Comparison of ENCODE assay signal across 39 cellular contexts in the genomic region with DNA sequence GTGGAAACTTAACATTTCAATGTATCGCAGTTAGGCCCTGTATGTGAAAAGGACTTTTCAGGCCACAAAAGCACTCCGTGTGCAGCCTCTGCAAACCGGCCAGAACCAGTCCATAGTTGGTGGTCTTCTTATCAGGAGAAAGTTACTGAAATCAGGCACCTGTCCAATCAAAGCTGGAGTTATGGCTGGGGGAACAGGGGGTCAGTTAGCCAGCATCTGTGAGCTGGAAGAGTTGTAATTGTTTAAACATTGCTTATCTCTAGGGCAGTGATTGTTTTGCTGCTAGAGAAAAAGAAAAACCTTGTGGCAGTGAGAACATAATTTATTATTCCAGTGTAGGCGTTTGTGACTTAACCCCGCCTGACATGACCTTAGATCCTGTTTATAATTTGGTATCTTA.
"Had no signal": no experiment of that assay in that cellular context is flagged by ENCODE, and none has a peak within 500 bp of the region (broad histone marks: within the 10 kb centered on the region; RNA-seq: fewer than 3 reads in every experiment).

No MANE protein-coding gene starts in this region.

- H3K27ac Mint-ChIP-seq: activated naive CD4-positive, alpha-beta T cell treated with anti-CD3 and anti-CD28 coated beads for 36 hours; activated naive CD4-positive, alpha-beta T cell treated with anti-CD3 and anti-CD28 coated beads, Interleukin-2, amount 10 ng/mL, durations not matched to agents 7 days and 5 days; activated naive CD4-positive, alpha-beta T cell treated with anti-CD3 and anti-CD28 coated beads, Interleukin-2, amount 50 U/mL, for 24 hours; activated naive CD4-positive, alpha-beta T cell treated with anti-CD3 and anti-CD28 coated beads, Interleukin-2, amount 50 U/mL, for 72 hours; activated naive CD8-positive, alpha-beta T cell; activated naive CD8-positive, alpha-beta T cell treated with anti-CD3 and anti-CD28 coated beads for 36 hours; activated naive CD8-positive, alpha-beta T cell treated with anti-CD3 and anti-CD28 coated beads, Interleukin-2, amount 10 ng/mL, durations not matched to agents 7 days and 5 days; activated naive CD8-positive, alpha-beta T cell treated with anti-CD3 and anti-CD28 coated beads, Interleukin-2, amount 50 U/mL, for 24 hours; activated T-cell treated with anti-CD3 and anti-CD28 coated beads, Interleukin-2, amount 50 U/mL, for 24 hours; activated T-cell treated with anti-CD3 and anti-CD28 coated beads, Interleukin-2, amount 50 U/mL, for 72 hours; activated T-helper 1 cell treated with anti-CD3 and anti-CD28 coated beads, Interleukin-12 subunit alpha, Interleukin-12 subunit beta, Interleukin-2, Interleukin-4 antibody, amounts not matched to agents 30 ng/mL and 10 ng/mL and 1 ng/mL, durations not matched to agents 14 hours and 24 hours and 36 hours; activated T-helper 17 cell treated with anti-CD3 and anti-CD28 coated beads, Interleukin-2, amount 50 U/mL, for 72 hours; activated T-helper 2 cell treated with anti-CD3 and anti-CD28 coated beads, Interferon-gamma antibody, Interleukin-2, Interleukin-4, amounts not matched to agents 10 μg/mL and 5 μg/mL and 100 μg/mL, durations not matched to agents 14 hours and 24 hours and 36 hours; brain had no signal

- H3K36me3 Mint-ChIP-seq: activated naive CD4-positive, alpha-beta T cell treated with anti-CD3 and anti-CD28 coated beads, Interleukin-2, amount 10 ng/mL, durations not matched to agents 7 days and 5 days; activated naive CD4-positive, alpha-beta T cell treated with anti-CD3 and anti-CD28 coated beads, Interleukin-2, amount 50 U/mL, for 24 hours; activated naive CD8-positive, alpha-beta T cell; activated naive CD8-positive, alpha-beta T cell treated with anti-CD3 and anti-CD28 coated beads for 36 hours; activated naive CD8-positive, alpha-beta T cell treated with anti-CD3 and anti-CD28 coated beads, Interleukin-2, amount 10 ng/mL, durations not matched to agents 7 days and 5 days; brain had no signal

- ATAC-seq: activated naive CD4-positive, alpha-beta T cell treated with anti-CD3 and anti-CD28 coated beads, Interleukin-2, amount 50 U/mL, for 72 hours; activated naive CD8-positive, alpha-beta T cell treated with anti-CD3 and anti-CD28 coated beads, Interleukin-2, amount 50 U/mL, for 24 hours; activated T-cell treated with anti-CD3 and anti-CD28 coated beads, Interleukin-2, amount 50 U/mL, for 4 hours; activated T-cell treated with anti-CD3 and anti-CD28 coated beads, Interleukin-2, amount 50 U/mL, for 72 hours; activated T-helper 17 cell treated with anti-CD3 and anti-CD28 coated beads, Interleukin-2, amount 50 U/mL, for 72 hours; body of pancreas had no signal

- H3K4me1 Mint-ChIP-seq: activated naive CD4-positive, alpha-beta T cell treated with anti-CD3 and anti-CD28 coated beads, Interleukin-2, amount 10 ng/mL, durations not matched to agents 7 days and 5 days; activated naive CD4-positive, alpha-beta T cell treated with anti-CD3 and anti-CD28 coated beads, Interleukin-2, amount 50 U/mL, for 24 hours; activated naive CD8-positive, alpha-beta T cell treated with anti-CD3 and anti-CD28 coated beads for 36 hours; activated naive CD8-positive, alpha-beta T cell treated with anti-CD3 and anti-CD28 coated beads, Interleukin-2, amount 10 ng/mL, durations not matched to agents 7 days and 5 days; activated naive CD8-positive, alpha-beta T cell treated with anti-CD3 and anti-CD28 coated beads, Interleukin-2, amount 50 U/mL, for 24 hours; activated T-helper 17 cell treated with anti-CD3 and anti-CD28 coated beads, Interleukin-2, amount 50 U/mL, for 72 hours; central memory CD8-positive, alpha-beta T cell had no signal

- H3K36me3 ChIP-seq: adrenal gland, ascending aorta, brain microvascular endothelial cell, breast epithelium, cardiac muscle cell had no signal

- FAIRE-seq: bronchial epithelial cell, colon had no signal

- H3K4me3 Mint-ChIP-seq: activated naive CD4-positive, alpha-beta T cell treated with anti-CD3 and anti-CD28 coated beads for 36 hours; activated naive CD4-positive, alpha-beta T cell treated with anti-CD3 and anti-CD28 coated beads, Interleukin-2, amount 10 ng/mL, durations not matched to agents 7 days and 5 days; activated naive CD4-positive, alpha-beta T cell treated with anti-CD3 and anti-CD28 coated beads, Interleukin-2, amount 50 U/mL, for 24 hours; activated naive CD8-positive, alpha-beta T cell; activated naive CD8-positive, alpha-beta T cell treated with anti-CD3 and anti-CD28 coated beads for 36 hours; activated naive CD8-positive, alpha-beta T cell treated with anti-CD3 and anti-CD28 coated beads, Interleukin-2, amount 10 ng/mL, durations not matched to agents 7 days and 5 days; activated naive CD8-positive, alpha-beta T cell treated with anti-CD3 and anti-CD28 coated beads, Interleukin-2, amount 50 U/mL, for 24 hours; activated T-cell treated with anti-CD3 and anti-CD28 coated beads, Interleukin-2, amount 50 U/mL, for 24 hours; activated T-cell treated with anti-CD3 and anti-CD28 coated beads, Interleukin-2, amount 50 U/mL, for 4 hours; activated T-cell treated with anti-CD3 and anti-CD28 coated beads, Interleukin-2, amount 50 U/mL, for 72 hours; activated T-helper 1 cell treated with anti-CD3 and anti-CD28 coated beads, Interleukin-12 subunit alpha, Interleukin-12 subunit beta, Interleukin-2, Interleukin-4 antibody, amounts not matched to agents 30 ng/mL and 10 ng/mL and 1 ng/mL, durations not matched to agents 14 hours and 24 hours and 36 hours; activated T-helper 17 cell treated with anti-CD3 and anti-CD28 coated beads, Interleukin-2, amount 50 U/mL, for 72 hours; brain; central memory CD8-positive, alpha-beta T cell had no signal

- H3K27ac ChIP-seq: adrenal gland, ascending aorta, body of pancreas, brain microvascular endothelial cell, breast epithelium, cardiac muscle cell had no signal

- H3K4me1 ChIP-seq: adrenal gland, ascending aorta, body of pancreas, breast epithelium had no signal

- H3K9me3 ChIP-seq: adrenal gland, ascending aorta, body of pancreas, breast epithelium had no signal

- DNase-seq: activated effector memory CD4-positive, alpha-beta T cell treated with anti-CD3 and anti-CD28 coated beads, Interleukin-2, amount 50 U/mL, for 16 hours; activated effector memory CD4-positive, alpha-beta T cell treated with Interleukin-2 at 50 U/mL for 16 hours; activated gamma-delta T cell; activated gamma-delta T cell treated with Interleukin-2 at 50 U/mL for 16 hours; activated naive CD4-positive, alpha-beta T cell; activated naive CD4-positive, alpha-beta T cell treated with anti-CD3 and anti-CD28 coated beads for 36 hours; activated naive CD4-positive, alpha-beta T cell treated with anti-CD3 and anti-CD28 coated beads, Interleukin-2, amount 10 ng/mL, durations not matched to agents 7 days and 5 days; activated naive CD4-positive, alpha-beta T cell treated with anti-CD3 and anti-CD28 coated beads, Interleukin-2, amount 50 U/mL, for 16 hours; activated naive CD4-positive, alpha-beta T cell treated with Interleukin-2 at 50 U/mL for 16 hours; activated naive CD8-positive, alpha-beta T cell treated with anti-CD3 and anti-CD28 coated beads for 36 hours; activated naive CD8-positive, alpha-beta T cell treated with anti-CD3 and anti-CD28 coated beads, Interleukin-2, amount 10 ng/mL, durations not matched to agents 7 days and 5 days; activated naive CD8-positive, alpha-beta T cell treated with anti-CD3 and anti-CD28 coated beads, Interleukin-2, amount 50 U/mL, for 24 hours; activated T-cell treated with anti-CD3 and anti-CD28 coated beads, Interleukin-2, amount 50 U/mL, for 1 hour; activated T-cell treated with anti-CD3 and anti-CD28 coated beads, Interleukin-2, amount 50 U/mL, for 24 hours; activated T-cell treated with anti-CD3 and anti-CD28 coated beads, Interleukin-2, amount 50 U/mL, for 4 hours; activated T-cell treated with anti-CD3 and anti-CD28 coated beads, Interleukin-2, amount 50 U/mL, for 48 hours; activated T-cell treated with anti-CD3 and anti-CD28 coated beads, Interleukin-2, amount 50 U/mL, for 72 hours; adrenal gland; amniotic stem cell; amygdala; anterior cingulate cortex; body of pancreas; brain microvascular endothelial cell; caudate nucleus; central memory CD4-positive, alpha-beta T cell; cerebellar nuclear complex had no signal

- H3K9me3 Mint-ChIP-seq: activated naive CD4-positive, alpha-beta T cell treated with anti-CD3 and anti-CD28 coated beads, Interleukin-2, amount 50 U/mL, for 24 hours; central memory CD8-positive, alpha-beta T cell had no signal

- H3K27me3 ChIP-seq: adrenal gland, ascending aorta, body of pancreas, brain microvascular endothelial cell, breast epithelium had no signal

- H3K27me3 Mint-ChIP-seq: activated naive CD4-positive, alpha-beta T cell treated with anti-CD3 and anti-CD28 coated beads, Interleukin-2, amount 10 ng/mL, durations not matched to agents 7 days and 5 days; activated naive CD4-positive, alpha-beta T cell treated with anti-CD3 and anti-CD28 coated beads, Interleukin-2, amount 50 U/mL, for 24 hours; activated naive CD8-positive, alpha-beta T cell treated with anti-CD3 and anti-CD28 coated beads, Interleukin-2, amount 10 ng/mL, durations not matched to agents 7 days and 5 days; activated T-helper 17 cell treated with anti-CD3 and anti-CD28 coated beads, Interleukin-2, amount 50 U/mL, for 72 hours had no signal

- H3K4me3 ChIP-seq: adrenal gland, ascending aorta, body of pancreas, breast epithelium, cardiac muscle cell had no signal
